In the genomic region with DNA sequence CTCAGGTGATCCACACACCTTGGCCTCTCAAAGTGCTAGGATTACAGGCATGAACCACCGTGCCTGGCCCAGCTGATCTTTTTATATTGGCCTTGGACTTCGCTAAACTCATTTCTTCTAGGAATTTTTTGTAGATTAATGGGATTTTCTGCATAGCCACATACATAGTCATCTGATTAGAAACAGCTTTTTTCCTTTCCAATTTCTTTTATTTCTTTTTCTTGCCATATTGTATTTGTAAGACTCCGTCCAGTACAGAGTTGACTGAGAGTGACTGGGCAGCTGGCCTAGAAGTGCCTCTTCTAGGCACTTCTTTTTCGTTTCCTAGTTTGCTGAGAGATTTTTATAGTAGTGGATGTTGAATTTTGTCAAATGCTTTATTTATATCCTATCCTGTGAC, we compare ENCODE assay signal across 21 cellular contexts.
"Had no signal": no experiment of that assay in that cellular context is flagged by ENCODE, and none has a peak within 500 bp of the region (broad histone marks: within the 10 kb centered on the region; RNA-seq: fewer than 3 reads in every experiment).

No MANE protein-coding gene starts in this region.

- H3K27me3 ChIP-seq: brain microvascular endothelial cell, tibial nerve had no signal

- DNase-seq: activated CD4-positive, alpha-beta T cell treated with anti-CD3 and anti-CD28 coated beads, Interleukin-2, amount 50 U/mL, for 1 hour; activated effector memory CD4-positive, alpha-beta T cell treated with Interleukin-2 at 50 U/mL for 16 hours; activated T-cell treated with anti-CD3 and anti-CD28 coated beads for 4 hours; amniotic stem cell; brain microvascular endothelial cell; dermis blood vessel endothelial cell; hypothalamus; kidney; left ventricle myocardium inferior; stimulated activated CD4-positive, alpha-beta T cell treated with anti-CD3 and anti-CD28 coated beads, Interleukin-4, amount 100 ng/mL, for 4 hours; stimulated activated CD8-positive, alpha-beta memory T cell treated with anti-CD3 and anti-CD28 coated beads, Interleukin-4, amount 100 ng/mL, for 48 hours; stimulated activated naive CD4-positive, alpha-beta T cell treated with Interleukin-2 at 50 U/mL for 16 hours; substantia nigra; T-cell; T1000 had no signal

- H3K27ac Mint-ChIP-seq: memory B cell had no signal

- H3K4me3 Mint-ChIP-seq: memory B cell; natural killer cell treated with Interleukin-12 subunit alpha and Interleukin-12 subunit beta and Interleukin-15 and Interleukin-18, amount 100 ng/mL, for 72 hours had no signal

- H3K36me3 Mint-ChIP-seq: natural killer cell treated with Interleukin-12 subunit alpha and Interleukin-12 subunit beta and Interleukin-15 and Interleukin-18, amount 100 ng/mL, for 72 hours had no signal

- H3K36me3 ChIP-seq: brain microvascular endothelial cell, left ventricle myocardium inferior, tibial nerve had no signal

- H3K27ac ChIP-seq: brain microvascular endothelial cell, left ventricle myocardium inferior, skin epidermis, tibial nerve had no signal

- H3K27me3 Mint-ChIP-seq: memory B cell; natural killer cell treated with Interleukin-12 subunit alpha and Interleukin-12 subunit beta and Interleukin-15 and Interleukin-18, amount 100 ng/mL, for 72 hours; T-cell had no signal

- ATAC-seq: activated CD4-positive, CD25-positive, alpha-beta regulatory T cell treated with anti-CD3 and anti-CD28 coated beads, Interleukin-2, amount 50 U/mL, for 24 hours; activated naive CD4-positive, alpha-beta T cell treated with anti-CD3 and anti-CD28 coated beads, Interleukin-2, amount 50 U/mL, for 72 hours; natural killer cell treated with Interleukin-12 subunit alpha and Interleukin-12 subunit beta and Interleukin-15 and Interleukin-18, amount 100 ng/mL, for 72 hours; T-cell had no signal

- H3K9me3 ChIP-seq: left ventricle myocardium inferior, tibial nerve had no signal

- H3K4me3 ChIP-seq: left ventricle myocardium inferior, skin epidermis, tibial nerve had no signal

- H3K9me3 Mint-ChIP-seq: activated naive CD4-positive, alpha-beta T cell treated with anti-CD3 and anti-CD28 coated beads, Interleukin-2, amount 50 U/mL, for 72 hours; natural killer cell treated with Interleukin-12 subunit alpha and Interleukin-12 subunit beta and Interleukin-15 and Interleukin-18, amount 100 ng/mL, for 72 hours; T-cell had no signal
